Comparison of ENCODE assay signal across 19 cellular contexts in the genomic region with DNA sequence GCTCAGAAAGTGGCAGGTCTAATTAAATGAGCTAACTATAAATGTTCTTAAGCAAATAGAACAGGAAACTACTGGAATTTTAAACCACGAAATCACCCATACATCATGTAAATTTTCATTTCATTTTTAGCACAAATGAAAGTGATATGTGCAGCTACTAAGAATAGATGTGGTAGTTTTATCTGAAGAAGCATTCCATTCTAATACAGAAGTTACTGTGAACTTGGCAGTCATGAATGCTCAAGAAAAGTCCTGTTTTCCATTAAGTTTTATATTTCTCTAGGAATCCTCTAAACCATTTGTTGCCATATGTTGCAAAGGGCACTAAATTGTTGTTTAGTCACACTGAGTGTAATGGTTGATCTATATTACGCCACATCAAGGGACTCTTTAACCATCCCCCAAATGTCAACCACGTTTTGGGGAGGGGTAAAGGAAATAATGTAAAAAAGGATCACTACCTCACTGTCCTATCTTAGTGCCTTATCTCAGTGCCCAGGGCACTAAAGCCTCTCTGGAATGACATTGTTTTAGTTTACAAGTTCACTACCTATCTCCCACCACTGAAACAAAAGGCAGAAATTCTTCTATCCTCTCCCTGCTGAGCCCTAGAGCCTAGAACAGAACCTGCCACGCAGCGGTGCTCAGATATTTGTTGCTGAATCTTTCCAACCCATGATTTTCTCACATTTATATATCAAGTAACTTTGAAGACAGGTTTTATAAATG.
A peak's percentile ranks its signal among the peaks of the same experiment; 100 is the strongest.
DNase-seq lines count a peak whose midpoint lies in the region; ATAC-seq and TF ChIP-seq lines count a peak whose summit lies in the region.
"Had no signal": no experiment of that assay in that cellular context is flagged by ENCODE, and none has a peak within 500 bp of the region (broad histone marks: within the 10 kb centered on the region; RNA-seq: fewer than 3 reads in every experiment).

No MANE protein-coding gene starts in this region.

- no peak for TF ChIP-seq CTCF in GM12864 (IDR thresholded peaks at IDR 0.05; ENCODE audit: low read depth, low read length, missing control alignments)

- no peak overlapping the region for H3K4me3 ChIP-seq in GM12864 (ENCODE audit: low read depth, low read length)
- H3K4me3 ChIP-seq: left lung, right lobe of liver, SJSA1 had no signal

- H3K27ac Mint-ChIP-seq in activated naive CD8-positive, alpha-beta T cell treated with anti-CD3 and anti-CD28 coated beads, Interleukin-2, amount 50 U/mL, for 24 hours: peak overlapping the region; percentile 3
- H3K27ac Mint-ChIP-seq: activated CD4-positive, alpha-beta memory T cell treated with anti-CD3 and anti-CD28 coated beads, Interleukin-2, amount 10 ng/mL, durations not matched to agents 7 days and 5 days; activated T-helper 17 cell treated with anti-CD3 and anti-CD28 coated beads, Interleukin-2, amount 50 U/mL, for 72 hours; brain; nephron progenitor cell had no signal

- H3K9me3 Mint-ChIP-seq in activated naive CD8-positive, alpha-beta T cell treated with anti-CD3 and anti-CD28 coated beads, Interleukin-2, amount 50 U/mL, for 24 hours: no peaks in the 10 kb centered on the region
- H3K9me3 Mint-ChIP-seq: activated CD4-positive, alpha-beta memory T cell treated with anti-CD3 and anti-CD28 coated beads, Interleukin-2, amount 10 ng/mL, durations not matched to agents 7 days and 5 days; activated T-helper 17 cell treated with anti-CD3 and anti-CD28 coated beads, Interleukin-2, amount 50 U/mL, for 72 hours; brain; nephron progenitor cell had no signal

- ATAC-seq in HG02610 (IDR thresholded peaks at IDR 0.05; ENCODE audit: unreplicated experiment): peak; percentile 39
- ATAC-seq in activated naive CD8-positive, alpha-beta T cell treated with anti-CD3 and anti-CD28 coated beads, Interleukin-2, amount 50 U/mL, for 24 hours: peak; percentile 43
- ATAC-seq: activated T-helper 17 cell treated with anti-CD3 and anti-CD28 coated beads, Interleukin-2, amount 50 U/mL, for 72 hours; left lung; right lobe of liver had no signal

- H3K27me3 Mint-ChIP-seq in activated naive CD8-positive, alpha-beta T cell treated with anti-CD3 and anti-CD28 coated beads, Interleukin-2, amount 50 U/mL, for 24 hours: no peaks in the 10 kb centered on the region
- H3K27me3 Mint-ChIP-seq: activated CD4-positive, alpha-beta memory T cell treated with anti-CD3 and anti-CD28 coated beads, Interleukin-2, amount 10 ng/mL, durations not matched to agents 7 days and 5 days; activated T-helper 17 cell treated with anti-CD3 and anti-CD28 coated beads, Interleukin-2, amount 50 U/mL, for 72 hours; brain had no signal

- H3K4me1 Mint-ChIP-seq in activated naive CD8-positive, alpha-beta T cell treated with anti-CD3 and anti-CD28 coated beads, Interleukin-2, amount 50 U/mL, for 24 hours: peaks cover 2% of the 10 kb centered on the region
- H3K4me1 Mint-ChIP-seq: activated CD4-positive, alpha-beta memory T cell treated with anti-CD3 and anti-CD28 coated beads, Interleukin-2, amount 10 ng/mL, durations not matched to agents 7 days and 5 days; activated T-helper 17 cell treated with anti-CD3 and anti-CD28 coated beads, Interleukin-2, amount 50 U/mL, for 72 hours had no signal

- no peak overlapping the region for H3K4me3 Mint-ChIP-seq in activated naive CD8-positive, alpha-beta T cell treated with anti-CD3 and anti-CD28 coated beads, Interleukin-2, amount 50 U/mL, for 24 hours
- H3K4me3 Mint-ChIP-seq: activated CD4-positive, alpha-beta memory T cell treated with anti-CD3 and anti-CD28 coated beads, Interleukin-2, amount 10 ng/mL, durations not matched to agents 7 days and 5 days; activated T-helper 17 cell treated with anti-CD3 and anti-CD28 coated beads, Interleukin-2, amount 50 U/mL, for 72 hours; brain; nephron progenitor cell had no signal

- H3K36me3 Mint-ChIP-seq in activated naive CD8-positive, alpha-beta T cell treated with anti-CD3 and anti-CD28 coated beads, Interleukin-2, amount 50 U/mL, for 24 hours (ENCODE audit: low read depth): peaks cover 6% of the 10 kb centered on the region
- H3K36me3 Mint-ChIP-seq: brain had no signal

- DNase-seq in GM12864 (ENCODE audit: low read depth) (peak; percentile 7), iPS-NIHi7 (ENCODE audit: extremely low spot score) (peak; percentile 45), SIG-M5 treated with dmso at 0.1 percent for 504 hours (lab: John Stamatoyannopoulos, UW; ENCODE audit: unreplicated experiment) (no peak), NCI-H2029 treated with DMSO at 0.1 percent for 48 hours (lab: John Stamatoyannopoulos, UW) (no peak), H4 (ENCODE audit: low spot score) (no peak)
- DNase-seq in activated naive CD8-positive, alpha-beta T cell treated with anti-CD3 and anti-CD28 coated beads, Interleukin-2, amount 50 U/mL, for 24 hours: no peak
- no peak for DNase-seq in activated naive CD4-positive, alpha-beta T cell treated with anti-CD3 and anti-CD28 coated beads, Interleukin-2, amount 50 U/mL, for 16 hours
- DNase-seq: activated CD4-positive, alpha-beta memory T cell treated with anti-CD3 and anti-CD28 coated beads, Interleukin-2, amount 10 ng/mL, durations not matched to agents 7 days and 5 days; C1 segment of cervical spinal cord; effector CD4-positive, alpha-beta T cell; left lung; NCI-H187 treated with DMSO at 0.1 percent for 48 hours; NCI-H82; nephron progenitor cell; right lobe of liver had no signal

Comparison
In these comparisons a context has a peak if more than half of its experiments do, and no peak if none do; other contexts are left out.
1. DNase-seq: peak in GM12864 (single experiment) and iPS-NIHi7 (single experiment); none in activated naive CD8-positive, alpha-beta T cell treated with anti-CD3 and anti-CD28 coated beads, Interleukin-2, amount 50 U/mL, for 24 hours (single experiment), SIG-M5 treated with dmso at 0.1 percent for 504 hours (single experiment), NCI-H2029 treated with DMSO at 0.1 percent for 48 hours (single experiment), H4 (single experiment) and activated naive CD4-positive, alpha-beta T cell treated with anti-CD3 and anti-CD28 coated beads, Interleukin-2, amount 50 U/mL, for 16 hours (single experiment).